In genomic region chr19:34431681-34432402, GRCh38 we compare ENCODE assay signal across 23 cellular contexts. TPM values are rescaled to one million over a fixed set of nuclear protein-coding genes. Genes with fewer than 3 reads are reported as not detected.
DNase-seq lines count a peak whose midpoint lies in the region; ATAC-seq and TF ChIP-seq lines count a peak whose summit lies in the region.
"Had no signal": no experiment of that assay in that cellular context is flagged by ENCODE, and none has a peak within 500 bp of the region (broad histone marks: within the 10 kb centered on the region; RNA-seq: fewer than 3 reads in every experiment).

No MANE protein-coding gene starts in this region.

- TF ChIP-seq POLR2A in heart left ventricle (IDR thresholded peaks at IDR 0.05), result no peak

- H3K27me3 ChIP-seq in heart left ventricle (no peaks in the 10 kb centered on the region), right cardiac atrium (ENCODE audit: control insufficient read depth, insufficient read depth) (no peaks in the 10 kb centered on the region), adipocyte (replicated peaks; ENCODE audit: control insufficient read depth, insufficient read depth, low read length) (no peaks in the 10 kb centered on the region), thoracic aorta (replicated peaks; ENCODE audit: insufficient read depth) (no peaks in the 10 kb centered on the region)
- H3K27me3 ChIP-seq: colonic mucosa, spleen, tibial nerve had no signal

- H3K27ac ChIP-seq in heart left ventricle, result peak overlapping the region in 11 of 12 donors; percentile 13 to 94 (median 53)
- H3K27ac ChIP-seq in right cardiac atrium (ENCODE audit: low read length), result no peak overlapping the region
- peak overlapping the region; percentile 94 to 98 for H3K27ac ChIP-seq in thoracic aorta
- H3K27ac ChIP-seq: colonic mucosa, spleen had no signal

- TF ChIP-seq CTCF in heart left ventricle (IDR thresholded peaks at IDR 0.05), result no peak
- no peak for TF ChIP-seq CTCF in fibroblast of villous mesenchyme (IDR thresholded peaks at IDR 0.05; ENCODE audit: insufficient read depth, low read depth, low read length)
- no peak for TF ChIP-seq CTCF in thoracic aorta (IDR thresholded peaks at IDR 0.05)

- no peaks in the 10 kb centered on the region for H3K9me3 ChIP-seq in heart left ventricle
- H3K9me3 ChIP-seq in right cardiac atrium (ENCODE audit: control insufficient read depth, low read length), result no peaks in the 10 kb centered on the region
- no peaks in the 10 kb centered on the region for H3K9me3 ChIP-seq in adipocyte (ENCODE audit: control insufficient read depth, low read length)
- no peaks in the 10 kb centered on the region for H3K9me3 ChIP-seq in thoracic aorta
- H3K9me3 ChIP-seq: colonic mucosa, spleen, tibial nerve had no signal

- peak overlapping the region in 3 of 12 donors; percentile 6 to 97 (median 72) for H3K4me3 ChIP-seq in heart left ventricle
- no peak overlapping the region for H3K4me3 ChIP-seq in right cardiac atrium (ENCODE audit: low read length)
- no peak overlapping the region for H3K4me3 ChIP-seq in adipocyte (ENCODE audit: low read length)
- no peak overlapping the region for H3K4me3 ChIP-seq in fibroblast of villous mesenchyme (ENCODE audit: low read depth, low read length)
- H3K4me3 ChIP-seq in thoracic aorta, result peak overlapping the region; percentile 98
- H3K4me3 ChIP-seq: colonic mucosa, spleen had no signal

- H3K36me3 ChIP-seq in heart left ventricle, result peaks cover 0 to 55% (median 34%) of the 10 kb centered on the region in 9 donors
- H3K36me3 ChIP-seq in adipocyte (ENCODE audit: control insufficient read depth, insufficient read depth, low read length, severe bottlenecking), result peaks cover 34% of the 10 kb centered on the region
- peaks cover 13% of the 10 kb centered on the region for H3K36me3 ChIP-seq in thoracic aorta

- intact Hi-C loops in heart left ventricle (cut with DNase I), result loop anchor here in 1 of 10 donors (2.0 kb wide), 1 partner anchor 27 kb away; the partner anchor contains the start of gene PDCD2L
- intact Hi-C loops in right cardiac atrium (cut with DNase I), result no loop called here

- DNase-seq in heart left ventricle (no peak), right cardiac atrium (no peak), adipocyte (ENCODE audit: low read depth) (peak; percentile 16), fibroblast of villous mesenchyme (ENCODE audit: low read depth) (peak; percentile 23), thoracic aorta (ENCODE audit: low spot score) (no peak), HuH-7.5 (ENCODE audit: low spot score) (no peak)
- no peak for DNase-seq in stimulated activated CD4-positive, alpha-beta T cell treated with anti-CD3 and anti-CD28 coated beads, Interleukin-4, amount 100 ng/mL, for 1 hour
- DNase-seq: activated CD4-positive, alpha-beta T cell treated with anti-CD3 and anti-CD28 coated beads, Interleukin-2, amount 50 U/mL, for 48 hours; activated naive CD4-positive, alpha-beta T cell treated with anti-CD3 and anti-CD28 coated beads, Interleukin-2, amount 10 ng/mL, durations not matched to agents 7 days and 5 days; activated T-cell treated with anti-CD3 and anti-CD28 coated beads, Interleukin-2, amount 50 U/mL, for 1 hour; colonic mucosa; DMS79; immature natural killer cell; MM.1S; naive B cell; NCI-H2029 treated with DMSO at 0.1 percent for 48 hours; NCI-H510A; SHP77; spleen; T-helper 2 cell had no signal

- ATAC-seq in heart left ventricle, result no peak
- no peak for ATAC-seq in right cardiac atrium
- no peak for ATAC-seq in thoracic aorta (ENCODE audit: insufficient number of reproducible peaks, low FRiP score, low read depth)
- no peak for ATAC-seq in HG03354 (IDR thresholded peaks at IDR 0.05; ENCODE audit: poor library complexity, severe bottlenecking, unreplicated experiment)

- peak overlapping the region; percentile 92 for H3K9ac ChIP-seq in adipocyte (ENCODE audit: low read length)

- WGBS in heart left ventricle, 4 donors, result 64 to 74% (median 67%) methylated on average over 2 of the region's 2 CpGs
- 57% methylated on average over 2 of the region's 2 CpGs for WGBS in right cardiac atrium

- peaks cover 0 to 64% (median 40%) of the 10 kb centered on the region in 12 donors for H3K4me1 ChIP-seq in heart left ventricle
- H3K4me1 ChIP-seq in right cardiac atrium (ENCODE audit: control insufficient read depth, insufficient read depth, low read length), result no peaks in the 10 kb centered on the region
- H3K4me1 ChIP-seq in adipocyte (ENCODE audit: control insufficient read depth, insufficient read depth, low read length), result peaks cover 53% of the 10 kb centered on the region
- peaks cover 40 to 75% of the 10 kb centered on the region in 2 donors for H3K4me1 ChIP-seq in thoracic aorta (ENCODE audit: control insufficient read depth in 1 of 2, low read depth in 2 of 2)

RNA-seq across cellular contexts. Expression of gene UBA2, which starts 3.7 kb away (rescaled TPM):
- total RNA-seq in heart left ventricle, result 10 to 100 TPM; 40.2 to 62.8 (median 44.3) TPM
- polyA plus RNA-seq in heart left ventricle, result 10 to 100 TPM; 32.5 to 62.2 TPM
- total RNA-seq in right cardiac atrium, result 10 to 100 TPM; 40.0 to 50.0 (median 45.5) TPM
- polyA plus RNA-seq in right cardiac atrium, result 39.9 TPM
- 108 and 121 TPM in 2 replicates for total RNA-seq in fibroblast of villous mesenchyme
- 100 to 1,000 TPM; 105 to 107 TPM for total RNA-seq in thoracic aorta

RNA-seq across cellular contexts. Expression of gene PDCD2L, which starts 27.6 kb away (rescaled TPM):
- total RNA-seq in heart left ventricle (10 to 100 TPM in 4 of 9 donors, 1 to 10 TPM in 5; 6.2 to 16.7 (median 8.0) TPM), right cardiac atrium (10 to 100 TPM in 1 of 4 donors, 1 to 10 TPM in 3; 8.0 to 12.8 (median 9.5) TPM), fibroblast of villous mesenchyme (11.7 and 11.9 TPM in 2 replicates), thoracic aorta (10 to 100 TPM in 1 of 2 donors, 1 to 10 TPM in 1; 6.2 to 12.8 TPM)
- polyA plus RNA-seq in heart left ventricle (10 to 100 TPM in 1 of 2 donors, 1 to 10 TPM in 1; 8.0 to 14.9 TPM), right cardiac atrium (9.2 TPM)

RNA-seq across cellular contexts. Expression of gene WTIP, which starts 49.7 kb away (rescaled TPM):
- total RNA-seq in heart left ventricle (10 to 100 TPM; 16.3 to 33.3 (median 23.3) TPM), right cardiac atrium (10 to 100 TPM; 13.6 to 20.1 (median 17.6) TPM), fibroblast of villous mesenchyme (28.0 and 40.6 TPM in 2 replicates), thoracic aorta (100 to 1,000 TPM; 110 to 175 TPM)
- polyA plus RNA-seq in heart left ventricle (1 to 10 TPM; 6.6 to 9.0 TPM), right cardiac atrium (8.2 TPM)
- polyA plus RNA-seq: CD14-positive monocyte had no signal

Comparison
In these comparisons a context has a peak if more than half of its experiments do, and no peak if none do; other contexts are left out.
1. DNase-seq: peak in adipocyte (single experiment) and fibroblast of villous mesenchyme (single experiment); none in heart left ventricle (0 of 5), right cardiac atrium (0 of 3), thoracic aorta (single experiment), stimulated activated CD4-positive, alpha-beta T cell treated with anti-CD3 and anti-CD28 coated beads, Interleukin-4, amount 100 ng/mL, for 1 hour (single experiment) and HuH-7.5 (single experiment).